ENCODE assay signal across 11 cellular contexts in the genomic region with DNA sequence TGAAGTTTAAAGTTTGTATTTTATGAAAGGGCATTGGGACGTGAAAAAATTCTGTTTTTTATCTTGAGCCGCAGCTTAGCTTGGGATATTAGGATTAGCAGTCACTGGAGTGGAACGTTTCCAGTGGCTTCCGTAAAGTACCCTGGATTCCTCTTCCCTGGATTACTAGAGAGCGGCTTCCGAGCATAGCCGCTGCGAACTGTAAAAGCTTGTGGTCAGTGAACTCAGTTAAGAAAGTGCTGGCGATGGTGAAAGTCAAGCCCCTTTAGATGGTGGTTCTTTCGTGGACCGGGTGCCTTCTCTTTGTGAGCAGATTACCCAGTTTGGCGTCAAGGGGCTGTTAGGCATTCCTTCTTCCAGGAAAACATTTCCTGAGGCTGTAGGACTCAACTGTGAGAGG.
"Had no signal": no experiment of that assay in that cellular context is flagged by ENCODE, and none has a peak within 500 bp of the region (broad histone marks: within the 10 kb centered on the region; RNA-seq: fewer than 3 reads in every experiment).

No MANE protein-coding gene starts in this region.

- H3K27me3 ChIP-seq: ascending aorta, heart left ventricle, left lung, tibial artery had no signal

- H3K36me3 ChIP-seq: ascending aorta, left lung had no signal

- ATAC-seq: activated CD8-positive, alpha-beta memory T cell treated with anti-CD3 and anti-CD28 coated beads, Interleukin-2, amount 10 ng/mL, durations not matched to agents 7 days and 5 days; heart left ventricle; left lung had no signal

- H3K79me2 ChIP-seq: parathyroid adenoma had no signal

- H2AFZ ChIP-seq: parathyroid adenoma had no signal

- H3K27ac ChIP-seq: ascending aorta, heart left ventricle, left lung, parathyroid adenoma, skin epidermis, tibial artery had no signal

- H3K9ac ChIP-seq: parathyroid adenoma had no signal

- H3K9me3 ChIP-seq: ascending aorta, heart left ventricle, left lung, tibial artery had no signal

- H3K4me3 ChIP-seq: ascending aorta, heart left ventricle, left lung, skin epidermis, tibial artery had no signal

- H3K4me1 ChIP-seq: ascending aorta, parathyroid adenoma, tibial artery had no signal

- DNase-seq: activated CD4-positive, alpha-beta T cell treated with anti-CD3 and anti-CD28 coated beads for 1 hour; activated CD4-positive, alpha-beta T cell treated with anti-CD3 and anti-CD28 coated beads, Interleukin-2, amount 50 U/mL, for 48 hours; activated CD8-positive, alpha-beta memory T cell treated with anti-CD3 and anti-CD28 coated beads, Interleukin-2, amount 10 ng/mL, durations not matched to agents 7 days and 5 days; activated gamma-delta T cell treated with Interleukin-2 at 50 U/mL for 16 hours; activated T-cell treated with anti-CD3 and anti-CD28 coated beads, Interleukin-2, amount 50 U/mL, for 48 hours; heart left ventricle; left lung; tibial artery had no signal
